ENCODE assay signal across 9 cellular contexts in genomic region chr9:133532937-133533668, GRCh38. TPM values are rescaled to one million over a fixed set of nuclear protein-coding genes. Genes with fewer than 3 reads are reported as not detected.
DNase-seq lines count a peak whose midpoint lies in the region; ATAC-seq and TF ChIP-seq lines count a peak whose summit lies in the region.
"Had no signal": no experiment of that assay in that cellular context is flagged by ENCODE, and none has a peak within 500 bp of the region (broad histone marks: within the 10 kb centered on the region; RNA-seq: fewer than 3 reads in every experiment).

No MANE protein-coding gene starts in this region.

- DNase-seq in DMS53 treated with DMSO at 0.1 percent for 48 hours (lab: John Stamatoyannopoulos, UW; ENCODE audit: unreplicated experiment) (peak; percentile 67), LNCaP clone FGC (ENCODE audit: low read depth) (peak; percentile 53), SK-N-MC (ENCODE audit: low read depth, low spot score) (peak; percentile 18), right cardiac atrium (peak; percentile 80 to 93 (median 91))
- peak; percentile 45 to 64 for DNase-seq in stimulated activated CD4-positive, alpha-beta T cell treated with anti-CD3 and anti-CD28 coated beads, Interleukin-15, amount 100 ng/mL, for 1 hour (ENCODE audit: low read depth in 1 of 2, low spot score in 1 of 2)

- no peaks in the 10 kb centered on the region for H3K27me3 ChIP-seq in right cardiac atrium (ENCODE audit: control insufficient read depth, insufficient read depth)

- H3K4me1 ChIP-seq in right cardiac atrium (ENCODE audit: control insufficient read depth, insufficient read depth, low read length) = peaks cover under 1% of the 10 kb centered on the region

- no peak overlapping the region for H3K27ac Mint-ChIP-seq in activated naive CD8-positive, alpha-beta T cell

- no peaks in the 10 kb centered on the region for H3K27me3 Mint-ChIP-seq in activated naive CD8-positive, alpha-beta T cell

- H3K9me3 Mint-ChIP-seq in activated naive CD8-positive, alpha-beta T cell (ENCODE audit: low read depth) = no peaks in the 10 kb centered on the region

- peak; percentile 88 for TF ChIP-seq CTCF in LNCaP clone FGC (IDR thresholded peaks at IDR 0.05; ENCODE audit: control insufficient read depth, extremely low read depth, insufficient read depth)

- peaks cover 14% of the 10 kb centered on the region for H3K4me1 Mint-ChIP-seq in activated naive CD8-positive, alpha-beta T cell (ENCODE audit: low read depth)

- 63% methylated on average over 20 of the region's 20 CpGs for WGBS in right cardiac atrium

- no peaks in the 10 kb centered on the region for H3K9me3 ChIP-seq in SK-N-MC (ENCODE audit: low read depth, low read length)
- no peaks in the 10 kb centered on the region for H3K9me3 ChIP-seq in right cardiac atrium (ENCODE audit: control insufficient read depth, low read length)

- H3K9ac ChIP-seq in SK-N-MC (ENCODE audit: insufficient read length) = no peak overlapping the region

- intact Hi-C loops in right cardiac atrium (cut with DNase I) = loop anchor here in 3 of 4 donors (2.0 to 5.0 kb wide), 3 partner anchors 184 to 194 kb away; no protein-coding TSS in a partner anchor

- no peak overlapping the region for H3K4me3 ChIP-seq in LNCaP clone FGC (ENCODE audit: low read depth, low read length)
- H3K4me3 ChIP-seq in SK-N-MC = no peak overlapping the region
- H3K4me3 ChIP-seq in right cardiac atrium (ENCODE audit: low read length) = no peak overlapping the region

- no peaks in the 10 kb centered on the region for H3K36me3 ChIP-seq in SK-N-MC (ENCODE audit: insufficient read depth, low read length)

- H3K36me3 Mint-ChIP-seq in activated naive CD8-positive, alpha-beta T cell = no peaks in the 10 kb centered on the region

- H3K27ac ChIP-seq in SK-N-MC = no peak overlapping the region
- no peak overlapping the region for H3K27ac ChIP-seq in right cardiac atrium (ENCODE audit: low read length)

- H3K4me3 Mint-ChIP-seq in activated naive CD8-positive, alpha-beta T cell = peak overlapping the region; percentile 58

- ATAC-seq in right cardiac atrium (peak; percentile 7 to 56), HG02840 (IDR thresholded peaks at IDR 0.05; ENCODE audit: low FRiP score, unreplicated experiment) (no peak), HG03439 (IDR thresholded peaks at IDR 0.05; ENCODE audit: unreplicated experiment) (no peak)

RNA-seq across cellular contexts. Expression of gene ADAMTSL2, which starts 1.4 kb away (rescaled TPM):
- total RNA-seq in right cardiac atrium = 10 to 100 TPM; 30.3 to 90.2 (median 47.1) TPM
- polyA plus RNA-seq in right cardiac atrium = 37.3 TPM

RNA-seq across cellular contexts. Expression of gene MYMK, which starts 8.3 kb away (rescaled TPM):
- not detected for total RNA-seq in right cardiac atrium
- not detected for polyA plus RNA-seq in right cardiac atrium
- total RNA-seq: activated CD8-positive, alpha-beta memory T cell treated with anti-CD3 and anti-CD28 coated beads for 36 hours had no signal

RNA-seq across cellular contexts. Expression of gene SLC2A6, which starts 54.2 kb away (rescaled TPM):
- total RNA-seq in right cardiac atrium = 1 to 10 TPM; 1.7 to 4.0 (median 3.6) TPM
- 3.7 TPM for polyA plus RNA-seq in right cardiac atrium

Comparison
In these comparisons a context has a peak if more than half of its experiments do, and no peak if none do; other contexts are left out.
1. DNase-seq: peak in every context shown above with its lines; median percentile 91 in right cardiac atrium; 67 in DMS53 treated with DMSO at 0.1 percent for 48 hours; 54 in stimulated activated CD4-positive, alpha-beta T cell treated with anti-CD3 and anti-CD28 coated beads, Interleukin-15, amount 100 ng/mL, for 1 hour; 53 in LNCaP clone FGC; 18 in SK-N-MC.
2. ATAC-seq: peak in right cardiac atrium (2 of 2); none in HG02840 (single experiment) and HG03439 (single experiment).